ENCODE assay signal across 19 cellular contexts in genomic region chr3:156620901-156621300, GRCh38. TPM values are rescaled to one million over a fixed set of nuclear protein-coding genes. Genes with fewer than 3 reads are reported as not detected.
DNase-seq lines count a peak whose midpoint lies in the region; ATAC-seq, FAIRE-seq and TF ChIP-seq lines count a peak whose summit lies in the region.
"Had no signal": no experiment of that assay in that cellular context is flagged by ENCODE, and none has a peak within 500 bp of the region (broad histone marks: within the 10 kb centered on the region; RNA-seq: fewer than 3 reads in every experiment).

No MANE protein-coding gene starts in this region.

- no peak overlapping the region for H3K4me3 Mint-ChIP-seq in nephron progenitor cell
- no peak overlapping the region for H3K4me3 Mint-ChIP-seq in CD4-positive, alpha-beta memory T cell
- H3K4me3 Mint-ChIP-seq: activated CD4-positive, alpha-beta T cell treated with anti-CD3 and anti-CD28 coated beads for 36 hours; stimulated activated naive B cell treated with anti-CD40 and anti-IgM and Interleukin-4, amounts not matched to agents 10 μg/mL and 1 μg/mL and 100 μg/mL, for 72 hours; T-helper 1 cell treated with Interleukin-12 subunit alpha and Interleukin-12 subunit beta and Interleukin-4 antibody, amounts not matched to agents 30 μg/mL and 1 μg/mL, for 36 hours had no signal

- intact Hi-C loops in K562 (cut with micrococcal nuclease): no loop called here
- intact Hi-C loops in CD4-positive, alpha-beta memory T cell (cut with micrococcal nuclease): no loop called here

- no peaks in the 10 kb centered on the region for H3K79me2 ChIP-seq in K562 (ENCODE audit: control insufficient read depth, insufficient read depth, low read length)

- H3K4me2 ChIP-seq in K562 (ENCODE audit: insufficient read depth, low read length): no peak overlapping the region
- H3K4me2 ChIP-seq: BLaER1 treated with 17β-estradiol and CSF1 and Interleukin-3, amounts not matched to agents 10 nM and 100 nM had no signal

- BruUV-seq in K562 (replicated peaks; lab: Mats Ljungman, UMichigan): no TSS peak

- TF ChIP-seq POLR2A in K562 (conservative IDR thresholded peaks at IDR 0.05): no peak

- H3K9me3 ChIP-seq in K562 (replicated peaks; ENCODE audit: control insufficient read depth, insufficient read depth, low read depth, low read length): no peaks in the 10 kb centered on the region
- H3K9me3 ChIP-seq in CD4-positive, alpha-beta memory T cell (ENCODE audit: control insufficient read depth in 1 of 2, low read length in 2 of 2): no peaks in the 10 kb centered on the region
- H3K9me3 ChIP-seq: Caco-2, MG63 had no signal

- no peak overlapping the region for H2AFZ ChIP-seq in K562 (ENCODE audit: low read depth, low read length)

- H4K20me1 ChIP-seq in K562 (replicated peaks; ENCODE audit: control insufficient read depth, insufficient read depth, low read length): no peaks in the 10 kb centered on the region
- H4K20me1 ChIP-seq: BLaER1 treated with 17β-estradiol and CSF1 and Interleukin-3, amounts not matched to agents 10 nM and 100 nM had no signal

- no peaks in the 10 kb centered on the region; a peak in 1 of 5 replicates for H3K27me3 ChIP-seq in K562 (ENCODE audit: control insufficient read depth in 2 of 2, insufficient read depth in 2 of 2, low read length in 2 of 2)
- no peaks in the 10 kb centered on the region for H3K27me3 ChIP-seq in CD4-positive, alpha-beta memory T cell (ENCODE audit: insufficient read depth, low read length)
- H3K27me3 ChIP-seq: BLaER1 treated with 17β-estradiol and CSF1 and Interleukin-3, amounts not matched to agents 10 nM and 100 nM; MG63 had no signal

- H3K9me1 ChIP-seq in K562 (ENCODE audit: control insufficient read depth, insufficient read depth, low read length): no peaks in the 10 kb centered on the region

- H3K27ac Mint-ChIP-seq in nephron progenitor cell: peak overlapping the region; percentile 82
- no peak overlapping the region for H3K27ac Mint-ChIP-seq in CD4-positive, alpha-beta memory T cell
- H3K27ac Mint-ChIP-seq: activated CD4-positive, alpha-beta T cell treated with anti-CD3 and anti-CD28 coated beads for 36 hours; stimulated activated naive B cell treated with anti-CD40 and anti-IgM and Interleukin-4, amounts not matched to agents 10 μg/mL and 1 μg/mL and 100 μg/mL, for 72 hours; T-helper 1 cell treated with Interleukin-12 subunit alpha and Interleukin-12 subunit beta and Interleukin-4 antibody, amounts not matched to agents 30 μg/mL and 1 μg/mL, for 36 hours had no signal

- no peak for TF ChIP-seq RAD21 in K562 (CRISPR knock-in tag; conservative IDR thresholded peaks at IDR 0.05 in 1 of 2, IDR thresholded peaks at IDR 0.05 in 1 of 2)

- CTCF ChIA-PET in K562 (lab: Yijun Ruan, JAX; ENCODE audit: low intra/inter-chr PET ratio): no interaction called here
- CTCF ChIA-PET in CD4-positive, alpha-beta memory T cell (lab: Charles Lee; ENCODE audit: partially characterized antibody): interaction anchor here (1.9 kb wide), 1 partner anchor 517 kb away, joined by 5 read pairs; no protein-coding TSS in a partner anchor

- H3K4me1 ChIP-seq in K562 (replicated peaks in 1 of 2; ENCODE audit: control insufficient read depth in 2 of 2, insufficient read depth in 2 of 2, low read length in 2 of 2): peaks cover 6 to 10% of the 10 kb centered on the region in 2 experiments; a peak in 3 of 5 replicates
- H3K4me1 ChIP-seq in CD4-positive, alpha-beta memory T cell (ENCODE audit: insufficient read depth, low read length): no peaks in the 10 kb centered on the region

- H3K27ac ChIP-seq in K562 (ENCODE audit: extremely low read depth, low read depth, low read length): no peak overlapping the region
- no peak overlapping the region for H3K27ac ChIP-seq in CD4-positive, alpha-beta memory T cell (ENCODE audit: low read depth, low read length)
- H3K27ac ChIP-seq: BLaER1 treated with 17β-estradiol and CSF1 and Interleukin-3, amounts not matched to agents 10 nM and 100 nM; SK-N-MC had no signal

- no peaks in the 10 kb centered on the region for H3K9me3 Mint-ChIP-seq in nephron progenitor cell
- H3K9me3 Mint-ChIP-seq in CD4-positive, alpha-beta memory T cell: no peaks in the 10 kb centered on the region
- H3K9me3 Mint-ChIP-seq: T-helper 1 cell treated with Interleukin-12 subunit alpha and Interleukin-12 subunit beta and Interleukin-4 antibody, amounts not matched to agents 30 μg/mL and 1 μg/mL, for 36 hours had no signal

- in situ Hi-C loops in K562 (cut with MboI): no loop called here

- 47% methylated on average over 5 of the region's 5 CpGs for WGBS in K562 (ENCODE audit: insufficient coverage, low coverage, missing lambda C conversion rate)

- H3K9ac ChIP-seq in K562 (ENCODE audit: insufficient read depth in 1 of 2, low read depth in 2 of 2, low read length in 2 of 2): no peak overlapping the region
- H3K9ac ChIP-seq: BLaER1 treated with 17β-estradiol and CSF1 and Interleukin-3, amounts not matched to agents 10 nM and 100 nM had no signal

- no peak for FAIRE-seq in K562 (lab: Jason Lieb, UNC)

- TF ChIP-seq EP300 in K562 (IDR thresholded peaks at IDR 0.05; ENCODE audit: low read length): no peak

- no peaks in the 10 kb centered on the region for H3K36me3 ChIP-seq in K562 (ENCODE audit: control insufficient read depth, insufficient read depth, low read length)
- H3K36me3 ChIP-seq in CD4-positive, alpha-beta memory T cell (ENCODE audit: insufficient read depth, low read length): no peaks in the 10 kb centered on the region
- H3K36me3 ChIP-seq: BLaER1 treated with 17β-estradiol and CSF1 and Interleukin-3, amounts not matched to agents 10 nM and 100 nM; MG63 had no signal

- TF ChIP-seq CTCF in K562 (IDR thresholded peaks at IDR 0.05 in 2 of 3, conservative IDR thresholded peaks at IDR 0.05 in 1 of 3; ENCODE audit: insufficient read depth in 2 of 3, low read depth in 1 of 3, low read length in 3 of 3) (no peak), nephron progenitor cell (IDR thresholded peaks at IDR 0.05) (no peak)

- H3K4me3 ChIP-seq in K562: no peak overlapping the region
- H3K4me3 ChIP-seq in CD4-positive, alpha-beta memory T cell (ENCODE audit: low read length in 2 of 2): no peak overlapping the region
- H3K4me3 ChIP-seq: BLaER1 treated with 17β-estradiol and CSF1 and Interleukin-3, amounts not matched to agents 10 nM and 100 nM; MG63; SK-N-MC had no signal

- POLR2A ChIA-PET in K562 (lab: Yijun Ruan, JAX): interaction anchor here (0.7 kb wide), 1 partner anchor 42 kb away, joined by 3 read pairs; no protein-coding TSS in a partner anchor
- POLR2A ChIA-PET in CD4-positive, alpha-beta memory T cell (lab: Charles Lee; ENCODE audit: partially characterized antibody): no interaction called here

- H3K27me3 Mint-ChIP-seq in nephron progenitor cell (ENCODE audit: low read depth, poor library complexity): peaks cover 6% of the 10 kb centered on the region
- no peaks in the 10 kb centered on the region for H3K27me3 Mint-ChIP-seq in CD4-positive, alpha-beta memory T cell

- DNase-seq in ELR (ENCODE audit: low read depth) (peak; percentile 65), M059J (ENCODE audit: low read depth) (peak; percentile 49), K562 (ENCODE audit: extremely low read depth in 1 of 4, low spot score in 3 of 4) (no peak), nephron progenitor cell (no peak)
- no peak for DNase-seq in CD4-positive, alpha-beta memory T cell
- DNase-seq: activated CD8-positive, alpha-beta memory T cell treated with anti-CD3 and anti-CD28 coated beads for 24 hours; activated gamma-delta T cell; Caco-2; GOT3; MG63; stimulated activated CD4-positive, alpha-beta T cell treated with anti-CD3 and anti-CD28 coated beads, Interleukin-4, amount 100 ng/mL, for 4 hours; stimulated activated naive B cell treated with anti-CD40 and anti-IgM and Interleukin-4, amounts not matched to agents 10 μg/mL and 1 μg/mL and 100 μg/mL, for 72 hours had no signal

- H3K4me1 Mint-ChIP-seq in nephron progenitor cell: peaks cover under 1% of the 10 kb centered on the region
- H3K4me1 Mint-ChIP-seq in CD4-positive, alpha-beta memory T cell: no peaks in the 10 kb centered on the region

- H3K36me3 Mint-ChIP-seq in nephron progenitor cell (ENCODE audit: low read depth): no peaks in the 10 kb centered on the region
- no peaks in the 10 kb centered on the region for H3K36me3 Mint-ChIP-seq in CD4-positive, alpha-beta memory T cell
- H3K36me3 Mint-ChIP-seq: stimulated activated naive B cell treated with anti-CD40 and anti-IgM and Interleukin-4, amounts not matched to agents 10 μg/mL and 1 μg/mL and 100 μg/mL, for 72 hours had no signal

- ATAC-seq in K562 (peak; percentile 14; the same call in 2 of the 3 replicates), HG03039 (IDR thresholded peaks at IDR 0.05; ENCODE audit: unreplicated experiment) (no peak), GM21786 (IDR thresholded peaks at IDR 0.05; ENCODE audit: unreplicated experiment) (no peak), GM18519 (IDR thresholded peaks at IDR 0.05; ENCODE audit: low FRiP score, unreplicated experiment) (no peak)
- ATAC-seq: activated CD4-positive, alpha-beta T cell treated with anti-CD3 and anti-CD28 coated beads for 36 hours; stimulated activated naive B cell treated with anti-CD40 and anti-IgM and Interleukin-4, amounts not matched to agents 10 μg/mL and 1 μg/mL and 100 μg/mL, for 72 hours had no signal

TF ChIP-seq in K562, 482 proteins besides CTCF, POLR2A, EP300 and RAD21 (continues in another document):
- TF ChIP-seq MEF2A (IDR thresholded peaks at IDR 0.05; ENCODE audit: control insufficient read depth, low read depth, low read length): no peak

RNA-seq across cellular contexts. Expression of gene TIPARP, which starts 53.5 kb away (rescaled TPM):
- 89.0 and 110 TPM in 2 replicates for total RNA-seq in M059J (2014; rRNA removed; shearing (Covaris generic))
- 28.7 and 54.2 TPM in 2 replicates for total RNA-seq in K562 (2011; cell fraction: chromatin; rRNA removed; ENCODE audit: low replicate concordance)
- 10.3 and 12.6 TPM in 2 replicates for total RNA-seq in K562 (2011; cell fraction: nucleolus; rRNA removed)
- 17.4 and 19.8 TPM in 2 replicates for total RNA-seq in K562 (2011; cell fraction: nucleoplasm; rRNA removed)
- total RNA-seq in K562 (2014; rRNA removed): 15.1 and 15.8 TPM in 2 replicates
- total RNA-seq in K562 (2014; rRNA removed; fragmentation: Illumina TruSeq; extraction: Trizol): 23.6 and 27.5 TPM in 2 replicates
- total RNA-seq in K562 (2015; rRNA removed; fragmentation: Illumina TruSeq; extraction: Trizol): 29.4 TPM in 2 replicates
- total RNA-seq in K562 (2021): 14.6 and 16.1 TPM in 2 replicates
- polyA plus RNA-seq in K562 (2011; rRNA removed): 11.9 and 12.2 TPM in 2 replicates
- polyA plus RNA-seq in K562 (2011; cell fraction: cytosol; rRNA removed): 3.2 and 4.4 TPM in 2 replicates
- 9.7 and 13.4 TPM in 2 replicates for polyA plus RNA-seq in K562 (2011; cell fraction: nucleus; rRNA removed)
- 15.9 and 21.4 TPM in 2 replicates for polyA plus RNA-seq in K562 (2012)
- 18.3 and 20.4 TPM in 2 replicates for polyA plus RNA-seq in K562 (2014; fragmentation: Illumina TruSeq; extraction: Trizol)
- polyA plus RNA-seq in K562 (2014; fragmentation: Nextera tagmentation; extraction: Ambion mirVana): 1 to 10 TPM; 2.4 to 3.5 TPM
- 8.3 and 9.8 TPM in 2 replicates for polyA plus RNA-seq in K562 (2014; rRNA removed)
- polyA minus RNA-seq in K562 (2011; rRNA and poly(A)+ RNA removed): 16.7 and 20.8 TPM in 2 replicates
- polyA minus RNA-seq in K562 (2011; cell fraction: cytosol; rRNA and poly(A)+ RNA removed): 9.1 and 11.1 TPM in 2 replicates
- 17.1 and 47.2 TPM in 2 replicates for polyA minus RNA-seq in K562 (2011; cell fraction: nucleus; rRNA and poly(A)+ RNA removed)
- total RNA-seq in CD4-positive, alpha-beta memory T cell: 100 to 1,000 TPM; 108 to 119 TPM
- 10 to 100 TPM; 15.1 to 28.1 TPM for polyA plus RNA-seq in CD4-positive, alpha-beta memory T cell

Comparison
In these comparisons a context has a peak if more than half of its experiments do, and no peak if none do; other contexts are left out.
1. DNase-seq: peak in ELR (single experiment) and M059J (single experiment); none in K562 (0 of 4), nephron progenitor cell (single experiment) and CD4-positive, alpha-beta memory T cell (0 of 5).